In the genomic region with DNA sequence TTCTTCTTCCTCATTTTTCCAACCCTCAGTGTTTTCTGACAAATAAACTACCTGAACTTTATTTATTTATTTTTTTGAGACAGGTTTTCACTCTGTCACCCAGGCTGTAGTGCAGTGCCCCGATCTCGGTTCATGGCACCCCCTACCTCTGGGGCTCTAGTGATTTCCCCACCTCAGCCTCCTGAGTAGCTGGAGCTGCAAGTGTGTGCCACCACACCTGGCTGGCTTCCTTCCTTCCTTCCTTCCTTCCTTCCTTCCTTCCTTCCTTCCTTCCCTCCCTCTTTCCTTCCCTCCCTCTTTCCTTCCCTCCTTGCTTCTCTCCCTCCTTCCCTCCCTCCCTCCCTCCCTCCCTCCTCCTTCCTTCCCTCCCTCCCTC, we compare ENCODE assay signal across 19 cellular contexts. TPM values are rescaled to one million over a fixed set of nuclear protein-coding genes. Genes with fewer than 3 reads are reported as not detected.
DNase-seq lines count a peak whose midpoint lies in the region; ATAC-seq and TF ChIP-seq lines count a peak whose summit lies in the region.
"Had no signal": no experiment of that assay in that cellular context is flagged by ENCODE, and none has a peak within 500 bp of the region (broad histone marks: within the 10 kb centered on the region; RNA-seq: fewer than 3 reads in every experiment).

No MANE protein-coding gene starts in this region.

- intact Hi-C loops in Right ventricle myocardium superior (cut with DNase I) (no loop called here), cardiac septum (cut with DNase I) (no loop called here), MCF 10A (cut with micrococcal nuclease) (no loop called here), left lung (cut with DNase I) (no loop called here)

- H3K4me1 ChIP-seq in left lung, result peaks cover 0 to 3% of the 10 kb centered on the region in 2 donors
- H3K4me1 ChIP-seq: BLaER1, HAP-1 had no signal

- CTCF ChIA-PET in MCF 10A (lab: Yijun Ruan, JAX), result interaction anchor here (0.6 to 2.6 kb wide), 2 partner anchors 25 to 203 kb away, joined by 3 to 14 read pairs; no protein-coding TSS in a partner anchor

- H3K27me3 Mint-ChIP-seq in MCF 10A (ENCODE audit: insufficient read depth, unreplicated experiment), result no peaks in the 10 kb centered on the region

- BruUV-seq in MCF 10A (replicated peaks; lab: Mats Ljungman, UMichigan), result no TSS peak

- peak overlapping the region; percentile 24 to 43 for H3K27ac ChIP-seq in left lung
- H3K27ac ChIP-seq: 22Rv1, BLaER1, HL-60 had no signal

- no peaks in the 10 kb centered on the region for H3K9me3 ChIP-seq in left lung
- H3K9me3 ChIP-seq: BLaER1, HAP-1 had no signal

- no peaks in the 10 kb centered on the region for H3K9me3 Mint-ChIP-seq in MCF 10A (ENCODE audit: unreplicated experiment)

- peak; percentile 40 for ATAC-seq in Right ventricle myocardium superior (ENCODE audit: poor library complexity)
- ATAC-seq in left lung, result no peak
- no peak for ATAC-seq in HG02763 (IDR thresholded peaks at IDR 0.05; ENCODE audit: unreplicated experiment)
- ATAC-seq in GM21447 (IDR thresholded peaks at IDR 0.05; ENCODE audit: unreplicated experiment), result no peak

- POLR2A ChIA-PET in MCF 10A (lab: Yijun Ruan, JAX), result interaction anchor here (0.7 to 8.0 kb wide), 26 partner anchors 10 to 249 kb away, joined by 3 to 98 read pairs (median 6); partner anchors contain the start of genes GTF2F2, KCTD4 and TPT1

- H3K36me3 ChIP-seq in left lung, result peaks cover 0 to 12% of the 10 kb centered on the region in 2 donors

- H3K36me3 Mint-ChIP-seq in MCF 10A (ENCODE audit: insufficient read depth, unreplicated experiment), result peaks cover 19% of the 10 kb centered on the region

- TF ChIP-seq CTCF in MCF 10A (IDR thresholded peaks at IDR 0.05; ENCODE audit: unreplicated experiment) (no peak), left lung (IDR thresholded peaks at IDR 0.05) (no peak)

- DNase-seq in Right ventricle myocardium superior (no peak), cardiac septum (ENCODE audit: low spot score) (no peak), MCF 10A (ENCODE audit: unreplicated experiment) (no peak), left lung (no peak), DMS 273 treated with DMSO at 0.1 percent for 48 hours (lab: John Stamatoyannopoulos, UW) (no peak), GF-D8 (lab: John Stamatoyannopoulos, UW) (no peak)
- DNase-seq: EL, KBM-7, NCI-H1048, NCI-H2107, NCI-H345, NCI-H526 treated with DMSO at 0.1 percent for 48 hours had no signal

- H3K27me3 ChIP-seq in left lung, result no peaks in the 10 kb centered on the region
- H3K27me3 ChIP-seq: BLaER1 had no signal

- H3K4me3 ChIP-seq in left lung, result no peak overlapping the region
- H3K4me3 ChIP-seq: BLaER1, HAP-1 had no signal

- peak overlapping the region; percentile 90 for H3K27ac Mint-ChIP-seq in MCF 10A (ENCODE audit: low read depth, unreplicated experiment)

- H3K4me3 Mint-ChIP-seq in MCF 10A (ENCODE audit: unreplicated experiment), result peak overlapping the region; percentile 46

- peaks cover 16% of the 10 kb centered on the region for H3K4me1 Mint-ChIP-seq in MCF 10A (ENCODE audit: insufficient read depth, unreplicated experiment)

RNA-seq across cellular contexts. Expression of gene KCTD4, which starts 32.3 kb away (rescaled TPM):
- not detected for total RNA-seq in Right ventricle myocardium superior
- total RNA-seq in cardiac septum, result not detected
- 0.54 and 0.79 TPM in 2 replicates for total RNA-seq in MCF 10A (2022)
- not detected for total RNA-seq in left lung
- total RNA-seq: Right ventricle myocardium inferior had no signal

RNA-seq across cellular contexts. Expression of gene GTF2F2, which starts 48.2 kb away (rescaled TPM):
- 22.3 TPM for total RNA-seq in Right ventricle myocardium superior
- total RNA-seq in cardiac septum, result 20.2 TPM
- 41.2 and 47.4 TPM in 2 replicates for total RNA-seq in MCF 10A (2022)
- 10 to 100 TPM; 15.5 to 16.5 TPM for total RNA-seq in left lung
